Comparison of ENCODE assay signal across 17 cellular contexts in genomic region chr16:83554096-83554495, GRCh38.
A peak's percentile ranks its signal among the peaks of the same experiment; 100 is the strongest.
DNase-seq lines count a peak whose midpoint lies in the region; ATAC-seq and TF ChIP-seq lines count a peak whose summit lies in the region.
"Had no signal": no experiment of that assay in that cellular context is flagged by ENCODE, and none has a peak within 500 bp of the region (broad histone marks: within the 10 kb centered on the region; RNA-seq: fewer than 3 reads in every experiment).

No MANE protein-coding gene starts in this region.

- H3K4me3 ChIP-seq in Peyer's patch = no peak overlapping the region
- H3K4me3 ChIP-seq: BLaER1 treated with 17β-estradiol and CSF1 and Interleukin-3, amounts not matched to agents 10 nM and 100 nM; GM23338 had no signal

- intact Hi-C loops in activated T-helper 1 cell treated with anti-CD3 and anti-CD28 coated beads, Interleukin-12 subunit alpha, Interleukin-12 subunit beta, Interleukin-2, Interleukin-4 antibody, amounts not matched to agents 30 ng/mL and 10 ng/mL and 1 ng/mL, durations not matched to agents 14 hours and 24 hours and 36 hours (cut with micrococcal nuclease) = no loop called here

- ATAC-seq in HG02588 (IDR thresholded peaks at IDR 0.05; ENCODE audit: unreplicated experiment) = no peak
- ATAC-seq: CD8-positive, alpha-beta T cell; GM23338; HepG2 had no signal

- no peak overlapping the region for H3K27ac ChIP-seq in Peyer's patch
- H3K27ac ChIP-seq: BLaER1 treated with 17β-estradiol and CSF1 and Interleukin-3, amounts not matched to agents 10 nM and 100 nM had no signal

- H3K36me3 Mint-ChIP-seq in activated T-helper 1 cell treated with anti-CD3 and anti-CD28 coated beads, Interleukin-12 subunit alpha, Interleukin-12 subunit beta, Interleukin-2, Interleukin-4 antibody, amounts not matched to agents 30 ng/mL and 10 ng/mL and 1 ng/mL, durations not matched to agents 14 hours and 24 hours and 36 hours (ENCODE audit: low read depth) = no peaks in the 10 kb centered on the region
- H3K36me3 Mint-ChIP-seq: CD8-positive, alpha-beta T cell; IgD-negative memory B cell had no signal

- H3K9me3 ChIP-seq in Peyer's patch = no peaks in the 10 kb centered on the region
- H3K9me3 ChIP-seq: BLaER1 treated with 17β-estradiol and CSF1 and Interleukin-3, amounts not matched to agents 10 nM and 100 nM had no signal

- no peak overlapping the region for H3K27ac Mint-ChIP-seq in activated T-helper 1 cell treated with anti-CD3 and anti-CD28 coated beads, Interleukin-12 subunit alpha, Interleukin-12 subunit beta, Interleukin-2, Interleukin-4 antibody, amounts not matched to agents 30 ng/mL and 10 ng/mL and 1 ng/mL, durations not matched to agents 14 hours and 24 hours and 36 hours
- H3K27ac Mint-ChIP-seq: B cell; CD8-positive, alpha-beta T cell; GM23338; IgD-negative memory B cell had no signal

- no peak for TF ChIP-seq CTCF in Peyer's patch (IDR thresholded peaks at IDR 0.05)

- H3K4me1 ChIP-seq in Peyer's patch = no peaks in the 10 kb centered on the region

- no peaks in the 10 kb centered on the region for H3K27me3 ChIP-seq in Peyer's patch
- H3K27me3 ChIP-seq: BLaER1 treated with 17β-estradiol and CSF1 and Interleukin-3, amounts not matched to agents 10 nM and 100 nM had no signal

- TF ChIP-seq POLR2A in Peyer's patch (IDR thresholded peaks at IDR 0.05) = no peak

- peaks cover 11% of the 10 kb centered on the region for H3K9me3 Mint-ChIP-seq in activated T-helper 1 cell treated with anti-CD3 and anti-CD28 coated beads, Interleukin-12 subunit alpha, Interleukin-12 subunit beta, Interleukin-2, Interleukin-4 antibody, amounts not matched to agents 30 ng/mL and 10 ng/mL and 1 ng/mL, durations not matched to agents 14 hours and 24 hours and 36 hours
- H3K9me3 Mint-ChIP-seq: CD8-positive, alpha-beta T cell; GM23338 had no signal

- H3K4me1 Mint-ChIP-seq in activated T-helper 1 cell treated with anti-CD3 and anti-CD28 coated beads, Interleukin-12 subunit alpha, Interleukin-12 subunit beta, Interleukin-2, Interleukin-4 antibody, amounts not matched to agents 30 ng/mL and 10 ng/mL and 1 ng/mL, durations not matched to agents 14 hours and 24 hours and 36 hours (ENCODE audit: low read depth) = no peaks in the 10 kb centered on the region
- H3K4me1 Mint-ChIP-seq: B cell, IgD-negative memory B cell had no signal

- H3K4me3 Mint-ChIP-seq in activated T-helper 1 cell treated with anti-CD3 and anti-CD28 coated beads, Interleukin-12 subunit alpha, Interleukin-12 subunit beta, Interleukin-2, Interleukin-4 antibody, amounts not matched to agents 30 ng/mL and 10 ng/mL and 1 ng/mL, durations not matched to agents 14 hours and 24 hours and 36 hours = no peak overlapping the region
- H3K4me3 Mint-ChIP-seq: B cell; CD8-positive, alpha-beta T cell; GM23338; IgD-negative memory B cell had no signal

- no peaks in the 10 kb centered on the region for H3K27me3 Mint-ChIP-seq in activated T-helper 1 cell treated with anti-CD3 and anti-CD28 coated beads, Interleukin-12 subunit alpha, Interleukin-12 subunit beta, Interleukin-2, Interleukin-4 antibody, amounts not matched to agents 30 ng/mL and 10 ng/mL and 1 ng/mL, durations not matched to agents 14 hours and 24 hours and 36 hours (ENCODE audit: insufficient read depth)

- H3K36me3 ChIP-seq in Peyer's patch = no peaks in the 10 kb centered on the region
- H3K36me3 ChIP-seq: BLaER1 treated with 17β-estradiol and CSF1 and Interleukin-3, amounts not matched to agents 10 nM and 100 nM had no signal

- peak; percentile 15 for DNase-seq in EL
- peak; percentile 82 for DNase-seq in RPMI7951 (ENCODE audit: low read depth)
- DNase-seq in fibroblast of peridontal ligament (ENCODE audit: extremely low read depth) = peak; percentile 16
- DNase-seq in myocyte (ENCODE audit: low read depth) = peak; percentile 6
- DNase-seq in kidney tubule cell (ENCODE audit: low spot score) = no peak
- no peak for DNase-seq in Peyer's patch
- no peak for DNase-seq in activated T-helper 1 cell treated with anti-CD3 and anti-CD28 coated beads, Interleukin-12 subunit alpha, Interleukin-12 subunit beta, Interleukin-2, Interleukin-4 antibody, amounts not matched to agents 30 ng/mL and 10 ng/mL and 1 ng/mL, durations not matched to agents 14 hours and 24 hours and 36 hours (ENCODE audit: low spot score)
- DNase-seq: Calu3; CD8-positive, alpha-beta T cell; DMS79 treated with DMSO at 0.1 percent for 48 hours; HCEC 1CT had no signal

Comparison
In these comparisons a context has a peak if more than half of its experiments do, and no peak if none do; other contexts are left out.
1. DNase-seq: peak in EL (single experiment), RPMI7951 (single experiment), fibroblast of peridontal ligament (single experiment) and myocyte (single experiment); none in kidney tubule cell (single experiment), Peyer's patch (0 of 3) and activated T-helper 1 cell treated with anti-CD3 and anti-CD28 coated beads, Interleukin-12 subunit alpha, Interleukin-12 subunit beta, Interleukin-2, Interleukin-4 antibody, amounts not matched to agents 30 ng/mL and 10 ng/mL and 1 ng/mL, durations not matched to agents 14 hours and 24 hours and 36 hours (single experiment).